ENCODE assay signal across 20 cellular contexts in genomic region chr13:57635541-57635940, GRCh38. TPM values are rescaled to one million over a fixed set of nuclear protein-coding genes. Genes with fewer than 3 reads are reported as not detected.
A peak's percentile ranks its signal among the peaks of the same experiment; 100 is the strongest.
DNase-seq lines count a peak whose midpoint lies in the region; ATAC-seq and TF ChIP-seq lines count a peak whose summit lies in the region.
"Had no signal": no experiment of that assay in that cellular context is flagged by ENCODE, and none has a peak within 500 bp of the region (broad histone marks: within the 10 kb centered on the region; RNA-seq: fewer than 3 reads in every experiment).

No MANE protein-coding gene starts in this region.

- H3K4me3 ChIP-seq in coronary artery (peak overlapping the region; percentile 71), thoracic aorta (peak overlapping the region; percentile 8)

- no peaks in the 10 kb centered on the region for H3K9me3 ChIP-seq in thoracic aorta
- H3K9me3 ChIP-seq: ascending aorta had no signal

- ATAC-seq in thoracic aorta (ENCODE audit: insufficient number of reproducible peaks, low FRiP score, low read depth), result no peak
- ATAC-seq in HG03520 (IDR thresholded peaks at IDR 0.05; ENCODE audit: unreplicated experiment), result no peak
- ATAC-seq: activated CD8-positive, alpha-beta memory T cell treated with anti-CD3 and anti-CD28 coated beads, Interleukin-2, amount 10 ng/mL, durations not matched to agents 7 days and 5 days; CD8-positive, alpha-beta T cell; esophagus mucosa; sciatic nerve; T-helper 17 cell had no signal

- H3K27ac ChIP-seq in coronary artery, result no peak overlapping the region
- H3K27ac ChIP-seq in thoracic aorta, result no peak overlapping the region
- H3K27ac ChIP-seq: ascending aorta had no signal

- peaks cover 1 to 15% of the 10 kb centered on the region in 2 donors for H3K4me1 ChIP-seq in thoracic aorta (ENCODE audit: control insufficient read depth in 1 of 2, low read depth in 2 of 2)

- H3K9me3 Mint-ChIP-seq in glutamatergic neuron (ENCODE audit: unreplicated experiment) (peaks cover 28% of the 10 kb centered on the region), neural crest cell (no peaks in the 10 kb centered on the region)
- H3K9me3 Mint-ChIP-seq: CD8-positive, alpha-beta T cell had no signal

- TF ChIP-seq CTCF in coronary artery (IDR thresholded peaks at IDR 0.05) (no peak), glutamatergic neuron (IDR thresholded peaks at IDR 0.05; ENCODE audit: partially characterized antibody, unreplicated experiment) (no peak), neural crest cell (conservative IDR thresholded peaks at IDR 0.05) (no peak), thoracic aorta (IDR thresholded peaks at IDR 0.05) (no peak)

- peaks cover 33% of the 10 kb centered on the region for H3K27me3 Mint-ChIP-seq in glutamatergic neuron (ENCODE audit: unreplicated experiment)
- H3K27me3 Mint-ChIP-seq in neural crest cell (ENCODE audit: low read depth), result peaks cover 47% of the 10 kb centered on the region

- no peaks in the 10 kb centered on the region for H3K36me3 ChIP-seq in thoracic aorta
- H3K36me3 ChIP-seq: ascending aorta had no signal

- H3K36me3 Mint-ChIP-seq in glutamatergic neuron (ENCODE audit: unreplicated experiment), result peaks cover 10% of the 10 kb centered on the region
- peaks cover 12% of the 10 kb centered on the region for H3K36me3 Mint-ChIP-seq in neural crest cell (ENCODE audit: low read depth)
- H3K36me3 Mint-ChIP-seq: activated naive CD8-positive, alpha-beta T cell; CD8-positive, alpha-beta T cell had no signal

- H3K27ac Mint-ChIP-seq in glutamatergic neuron (ENCODE audit: unreplicated experiment) (no peak overlapping the region), neural crest cell (ENCODE audit: unreplicated experiment) (no peak overlapping the region)
- H3K27ac Mint-ChIP-seq: activated CD8-positive, alpha-beta memory T cell treated with anti-CD3 and anti-CD28 coated beads, Interleukin-2, amount 10 ng/mL, durations not matched to agents 7 days and 5 days; activated naive CD8-positive, alpha-beta T cell; CD8-positive, alpha-beta T cell; T-helper 17 cell had no signal

- DNase-seq in coronary artery (ENCODE audit: low spot score) (no peak), glutamatergic neuron (no peak), neural crest cell (ENCODE audit: low read depth, low spot score) (no peak), thoracic aorta (ENCODE audit: low spot score) (no peak), putamen (ENCODE audit: low spot score) (no peak), NCI-H446 (lab: John Stamatoyannopoulos, UW) (no peak)
- DNase-seq: activated CD4-positive, alpha-beta T cell treated with anti-CD3 and anti-CD28 coated beads for 48 hours; activated CD8-positive, alpha-beta memory T cell treated with anti-CD3 and anti-CD28 coated beads, Interleukin-2, amount 10 ng/mL, durations not matched to agents 7 days and 5 days; CD8-positive, alpha-beta T cell; cerebellar nuclear complex; effector CD4-positive, alpha-beta T cell; H7; NCI-H524; T-helper 17 cell had no signal

- peaks cover 20% of the 10 kb centered on the region for H3K4me1 Mint-ChIP-seq in glutamatergic neuron (ENCODE audit: low read depth, unreplicated experiment)
- peaks cover 43% of the 10 kb centered on the region for H3K4me1 Mint-ChIP-seq in neural crest cell

- H3K27me3 ChIP-seq in thoracic aorta (replicated peaks; ENCODE audit: insufficient read depth), result peaks cover 6% of the 10 kb centered on the region

- H3K4me3 Mint-ChIP-seq in glutamatergic neuron (ENCODE audit: unreplicated experiment), result peak overlapping the region; percentile 95
- H3K4me3 Mint-ChIP-seq in neural crest cell, result peak overlapping the region; percentile 91
- H3K4me3 Mint-ChIP-seq: activated CD8-positive, alpha-beta memory T cell treated with anti-CD3 and anti-CD28 coated beads, Interleukin-2, amount 10 ng/mL, durations not matched to agents 7 days and 5 days; activated naive CD8-positive, alpha-beta T cell; CD8-positive, alpha-beta T cell; T-helper 17 cell had no signal

RNA-seq across cellular contexts. Expression of gene PCDH17, which starts 4.0 kb away (rescaled TPM):
- total RNA-seq in glutamatergic neuron (ENCODE audit: unreplicated experiment) (51.8 TPM), neural crest cell (14.4 and 14.6 TPM in 2 replicates), thoracic aorta (10 to 100 TPM in 1 of 2 donors, 1 to 10 TPM in 1; 4.1 to 12.3 TPM)
- total RNA-seq: activated CD8-positive, alpha-beta memory T cell treated with anti-CD3 and anti-CD28 coated beads, Interleukin-2, amount 10 ng/mL, durations not matched to agents 7 days and 5 days; CD8-positive, alpha-beta T cell; G401 had no signal
